In genomic region chr12:21860128-21860527, GRCh38 we compare ENCODE assay signal across 7 cellular contexts.
"Had no signal": no experiment of that assay in that cellular context is flagged by ENCODE, and none has a peak within 500 bp of the region (broad histone marks: within the 10 kb centered on the region; RNA-seq: fewer than 3 reads in every experiment).

No MANE protein-coding gene starts in this region.

- H3K4me1 Mint-ChIP-seq: IgD-negative memory B cell had no signal

- ATAC-seq: HepG2, K562 had no signal

- FAIRE-seq: HepG2, HTR-8/SVneo, K562 had no signal

- H3K4me3 ChIP-seq: K562 had no signal

- H3K36me3 Mint-ChIP-seq: IgD-negative memory B cell had no signal

- H3K4me3 Mint-ChIP-seq: IgD-negative memory B cell had no signal

- H3K27ac ChIP-seq: HL-60 had no signal

- DNase-seq: IMR-90, KBM-7 had no signal

- H3K27ac Mint-ChIP-seq: IgD-negative memory B cell had no signal
